Comparison of ENCODE assay signal across 29 cellular contexts in the genomic region with DNA sequence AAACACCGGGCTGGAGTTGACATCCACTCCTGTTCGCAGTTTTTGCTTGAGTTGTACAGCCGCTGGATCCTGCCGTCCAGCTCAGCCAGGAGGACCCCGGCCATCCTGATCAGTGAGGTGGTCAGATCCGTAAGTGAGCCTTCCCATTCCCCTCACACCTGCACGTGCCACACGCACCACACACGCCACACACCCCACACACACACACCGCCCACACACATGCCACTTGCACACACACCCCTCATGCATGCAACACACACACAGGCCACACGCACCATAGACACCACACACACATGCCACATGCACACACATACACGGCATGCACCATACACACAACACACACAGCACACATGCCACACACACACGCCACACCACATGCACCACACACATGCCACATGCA. TPM values are rescaled to one million over a fixed set of nuclear protein-coding genes. Genes with fewer than 3 reads are reported as not detected.
DNase-seq lines count a peak whose midpoint lies in the region; ATAC-seq, FAIRE-seq and TF ChIP-seq lines count a peak whose summit lies in the region.
"Had no signal": no experiment of that assay in that cellular context is flagged by ENCODE, and none has a peak within 500 bp of the region (broad histone marks: within the 10 kb centered on the region; RNA-seq: fewer than 3 reads in every experiment).

No MANE protein-coding gene starts in this region.

- H3K79me2 ChIP-seq in H9 (ENCODE audit: insufficient read depth, low read length) = no peaks in the 10 kb centered on the region
- H3K79me2 ChIP-seq in H1 (ENCODE audit: control insufficient read depth in 1 of 2, insufficient read depth in 2 of 2, low read length in 2 of 2) = no peaks in the 10 kb centered on the region

- peaks cover 0 to 2% (median 2%) of the 10 kb centered on the region in 3 donors for H3K27me3 Mint-ChIP-seq in CD14-positive monocyte (ENCODE audit: low read depth in 3 of 3)
- H3K27me3 Mint-ChIP-seq in H9 (ENCODE audit: low read depth) = peaks cover 3% of the 10 kb centered on the region; the same call in 1 of the 2 replicates
- H3K27me3 Mint-ChIP-seq: activated T-helper 17 cell treated with anti-CD3 and anti-CD28 coated beads, Interleukin-2, amount 50 U/mL, for 72 hours; effector memory CD8-positive, alpha-beta T cell; naive B cell had no signal

- H2BK20ac ChIP-seq in H9 (ENCODE audit: low read depth, low read length, poor library complexity, severe bottlenecking) (no peak overlapping the region), H1 (ENCODE audit: low read length) (no peak overlapping the region)

- H3K14ac ChIP-seq in H9 (ENCODE audit: insufficient read depth, low read length) = no peak overlapping the region
- no peak overlapping the region for H3K14ac ChIP-seq in H1 (ENCODE audit: insufficient read length)
- peak overlapping the region; percentile 97 for H3K14ac ChIP-seq in neuronal stem cell (ENCODE audit: low read length)

- H2BK120ac ChIP-seq in H9 (ENCODE audit: low read depth, low read length, poor library complexity, severe bottlenecking) (no peak overlapping the region), H1 (replicated peaks; ENCODE audit: low read depth, low read length) (no peak overlapping the region), neuronal stem cell (ENCODE audit: low read depth, low read length) (no peak overlapping the region)

- H3K23me2 ChIP-seq in H9 (ENCODE audit: insufficient read length, low read depth, low read length, poor library complexity, severe bottlenecking) (no peaks in the 10 kb centered on the region), H1 (ENCODE audit: low read depth, low read length) (no peaks in the 10 kb centered on the region; the same call in 1 of the 2 replicates)

- no peak overlapping the region for H3K4me3 Mint-ChIP-seq in CD14-positive monocyte
- no peak overlapping the region for H3K4me3 Mint-ChIP-seq in H9
- H3K4me3 Mint-ChIP-seq: activated T-helper 17 cell treated with anti-CD3 and anti-CD28 coated beads, Interleukin-2, amount 50 U/mL, for 72 hours; effector memory CD8-positive, alpha-beta T cell; mesothelial cell of epicardium had no signal

- H2BK12ac ChIP-seq in H9 (ENCODE audit: insufficient read length, low read depth, low read length) = no peak overlapping the region
- no peak overlapping the region for H2BK12ac ChIP-seq in H1 (ENCODE audit: low read depth, low read length)
- H2BK12ac ChIP-seq in neuronal stem cell (ENCODE audit: low read length) = no peak overlapping the region

- H3K79me1 ChIP-seq in H9 (ENCODE audit: insufficient read depth, low read depth, low read length, poor library complexity, severe bottlenecking) (no peaks in the 10 kb centered on the region), H1 (ENCODE audit: low read depth, low read length) (no peaks in the 10 kb centered on the region; the same call in 1 of the 2 replicates), neuronal stem cell (ENCODE audit: low read depth, low read length) (peaks cover 5% of the 10 kb centered on the region)

- H2BK5ac ChIP-seq in H9 (ENCODE audit: insufficient read length, low read length) (no peak overlapping the region), H1 (ENCODE audit: low read depth, low read length) (peak overlapping the region; percentile 3; the same call in 1 of the 2 replicates), neuronal stem cell (ENCODE audit: low read length) (no peak overlapping the region)

- H3K4ac ChIP-seq in H9 (ENCODE audit: low read depth, low read length) (no peak overlapping the region), H1 (replicated peaks; ENCODE audit: insufficient read length, low read depth, low read length) (peak overlapping the region; percentile 97), neuronal stem cell (ENCODE audit: low read length) (no peak overlapping the region)

- no peak for TF ChIP-seq CTCF in CD14-positive monocyte (IDR thresholded peaks at IDR 0.05)
- no peak for TF ChIP-seq CTCF in H9 (conservative IDR thresholded peaks at IDR 0.05)
- no peak for TF ChIP-seq CTCF in H1 (IDR thresholded peaks at IDR 0.05; ENCODE audit: control extremely low read depth in 1 of 3, insufficient read depth in 1 of 3, low read depth in 1 of 3, low read length in 3 of 3)
- TF ChIP-seq CTCF in right atrium auricular region (IDR thresholded peaks at IDR 0.05) = no peak

- H4K5ac ChIP-seq in H9 (ENCODE audit: insufficient read length, low read depth, low read length) = no peak overlapping the region
- H4K5ac ChIP-seq in H1 (ENCODE audit: insufficient read length, low read depth, low read length) = no peak overlapping the region

- no peak overlapping the region for H3K18ac ChIP-seq in H9 (ENCODE audit: insufficient read length, low read depth, low read length)
- no peak overlapping the region for H3K18ac ChIP-seq in H1 (ENCODE audit: extremely low read depth, low read length)
- H3K18ac ChIP-seq in neuronal stem cell (ENCODE audit: low read length) = no peak overlapping the region

- no peak overlapping the region for H3T11ph ChIP-seq in H9 (ENCODE audit: low read length)

- H4K91ac ChIP-seq in H9 (ENCODE audit: insufficient read length, low read depth, low read length) (no peak overlapping the region), H1 (replicated peaks; ENCODE audit: insufficient read length, low read length) (no peak overlapping the region), neuronal stem cell (ENCODE audit: low read depth, low read length, poor library complexity) (peak overlapping the region; percentile 57)

- no peak for TF ChIP-seq RAD21 in H1 (IDR thresholded peaks at IDR 0.05 in 1 of 2, conservative IDR thresholded peaks at IDR 0.05 in 1 of 2; ENCODE audit: low read depth in 2 of 2, low read length in 2 of 2)

- H3K23ac ChIP-seq in H9 (ENCODE audit: insufficient read length, low read depth, low read length) (no peak overlapping the region), H1 (ENCODE audit: insufficient read length) (no peak overlapping the region), neuronal stem cell (ENCODE audit: low read depth, low read length, poor library complexity) (peak overlapping the region; percentile 93)

- H3K36me3 Mint-ChIP-seq in CD14-positive monocyte (peaks cover 64 to 72% of the 10 kb centered on the region in 2 donors), H9 (ENCODE audit: insufficient read depth in 1 of 3, low read depth in 3 of 3) (peaks cover 57 to 75% (median 68%) of the 10 kb centered on the region in 3 experiments)

- no peak for FAIRE-seq in H1 (lab: Jason Lieb, UNC)

- DNase-seq in CD14-positive monocyte (ENCODE audit: low spot score) = no peak
- DNase-seq in H9 = no peak
- DNase-seq in H1 (ENCODE audit: low read depth in 1 of 2, low spot score in 2 of 2) = no peak
- DNase-seq in neuronal stem cell (ENCODE audit: low spot score) = no peak
- no peak for DNase-seq in right atrium auricular region (ENCODE audit: low spot score)
- DNase-seq: ACHN; activated CD4-positive, alpha-beta T cell treated with anti-CD3 and anti-CD28 coated beads, Interleukin-2, amount 50 U/mL, for 1 hour; activated naive CD4-positive, alpha-beta T cell treated with anti-CD3 and anti-CD28 coated beads, Interleukin-2, amount 50 U/mL, for 16 hours; BE2C; cortex of kidney; effector memory CD8-positive, alpha-beta T cell; GOT3; hippocampal formation; KG1; MM.1S; naive B cell; NCI-H1417 treated with DMSO at 0.1 percent for 48 hours; stimulated activated CD4-positive, alpha-beta T cell treated with anti-CD3 and anti-CD28 coated beads, Interleukin-1b, Interleukin-23, amount 100 ng/mL, for 48 hours; stimulated activated CD8-positive, alpha-beta memory T cell treated with anti-CD3 and anti-CD28 coated beads, Interleukin-4, amount 100 ng/mL, for 48 hours; stomach; thyroid gland had no signal

- H3K9ac ChIP-seq in H9 (ENCODE audit: extremely low read depth, insufficient read length, low read length) (no peak overlapping the region), H1 (replicated peaks in 1 of 4; ENCODE audit: extremely low read depth in 1 of 4, low read depth in 3 of 4, low read length in 3 of 4) (no peak overlapping the region), neuronal stem cell (ENCODE audit: low read depth, low read length, poor library complexity) (peak overlapping the region; percentile 74)

- no peak for ATAC-seq in HG03159 (IDR thresholded peaks at IDR 0.05; ENCODE audit: unreplicated experiment)
- ATAC-seq in HG03521 (IDR thresholded peaks at IDR 0.05; ENCODE audit: unreplicated experiment) = no peak
- ATAC-seq: activated T-helper 17 cell treated with anti-CD3 and anti-CD28 coated beads, Interleukin-2, amount 50 U/mL, for 72 hours; effector memory CD8-positive, alpha-beta T cell had no signal

- H4K20me1 ChIP-seq in H9 (ENCODE audit: control insufficient read depth, insufficient read depth, insufficient read length) = peaks cover 5% of the 10 kb centered on the region
- H4K20me1 ChIP-seq in H1 (replicated peaks in 1 of 2; ENCODE audit: control insufficient read depth in 1 of 2, insufficient read depth in 2 of 2, low read length in 2 of 2) = peaks cover 15 to 22% of the 10 kb centered on the region in 2 experiments

- no peak overlapping the region for H3K56ac ChIP-seq in H9 (ENCODE audit: insufficient read length, low read depth, low read length)
- no peak overlapping the region for H3K56ac ChIP-seq in H1 (replicated peaks; ENCODE audit: insufficient read length, low read depth, low read length)

- no peak overlapping the region for H3K27ac ChIP-seq in H9 (ENCODE audit: insufficient read length, low read depth, low read length)
- H3K27ac ChIP-seq in H1 (ENCODE audit: low read depth, low read length) = no peak overlapping the region
- no peak overlapping the region for H3K27ac ChIP-seq in neuronal stem cell (replicated peaks; ENCODE audit: low read length)
- no peak overlapping the region for H3K27ac ChIP-seq in right atrium auricular region
- H3K27ac ChIP-seq: ascending aorta, cardiac muscle cell, stomach, thyroid gland, VCaP had no signal

- H3K27ac Mint-ChIP-seq in CD14-positive monocyte (peak overlapping the region in 4 of 7 donors; percentile 3 to 62 (median 33)), H9 (peak overlapping the region in 2 of 3 experiments; percentile 11 to 56; a peak in 3 of 7 replicates)
- H3K27ac Mint-ChIP-seq: activated T-helper 17 cell treated with anti-CD3 and anti-CD28 coated beads, Interleukin-2, amount 50 U/mL, for 72 hours; mesothelial cell of epicardium had no signal

- CTCF ChIA-PET in H1 (lab: Charles Lee; ENCODE audit: partially characterized antibody) = no interaction called here

- H2AFZ ChIP-seq in H9 (ENCODE audit: low read length) (no peak overlapping the region), H1 (ENCODE audit: low read length) (no peak overlapping the region), neuronal stem cell (ENCODE audit: low read length) (no peak overlapping the region)

- intact Hi-C loops in CD14-positive monocyte (cut with micrococcal nuclease) = loop anchor here in 1 of 2 donors (5.0 kb wide), 2 partner anchors 37 to 63 kb away; partner anchors contain the start of gene RGS12

- TF ChIP-seq POLR2A in H1 (IDR thresholded peaks at IDR 0.05; ENCODE audit: control extremely low read depth in 1 of 2, low read depth in 2 of 2, low read length in 2 of 2) = no peak

- H3K4me1 Mint-ChIP-seq in CD14-positive monocyte = peaks cover 35% of the 10 kb centered on the region
- H3K4me1 Mint-ChIP-seq in H9 = no peaks in the 10 kb centered on the region
- H3K4me1 Mint-ChIP-seq: mesothelial cell of epicardium had no signal

- H3K9me3 ChIP-seq in H9 (ENCODE audit: control insufficient read depth, low read depth, low read length) (no peaks in the 10 kb centered on the region), H1 (ENCODE audit: insufficient read depth in 2 of 2, low read depth in 1 of 2, low read length in 1 of 2) (peaks cover 0 to 3% of the 10 kb centered on the region in 2 experiments; a peak in 1 of 4 replicates), neuronal stem cell (replicated peaks in 1 of 2; ENCODE audit: control insufficient read depth in 2 of 2, insufficient read depth in 1 of 2, low read depth in 1 of 2, low read length in 2 of 2) (peaks cover 0 to 11% of the 10 kb centered on the region in 2 donors), right atrium auricular region (no peaks in the 10 kb centered on the region)
- H3K9me3 ChIP-seq: ascending aorta, BE2C, stomach, thyroid gland had no signal

- WGBS in H9 (ENCODE audit: extremely low coverage, insufficient read length, low lambda C conversion rate) = no CpG with 5 or more reads among the region's 13 CpGs
- WGBS in H1 (ENCODE audit: extremely low coverage in 1 of 2, insufficient coverage in 1 of 2, insufficient read length in 1 of 2, insufficient replicate concordance in 2 of 2, low coverage in 1 of 2, low lambda C conversion rate in 2 of 2, missing lambda C conversion rate in 1 of 2), 2 experiments = 91% methylated on average over 13 of the region's 13 CpGs; no CpG with 5 or more reads in 1 of the 2 experiments
- WGBS in neuronal stem cell (ENCODE audit: extremely low coverage in 2 of 2, insufficient read length in 2 of 2, insufficient replicate concordance in 1 of 2), 2 donors = no CpG with 5 or more reads among the region's 13 CpGs

- H3K4me1 ChIP-seq in H9 (ENCODE audit: insufficient read depth, low read length) = no peaks in the 10 kb centered on the region
- H3K4me1 ChIP-seq in H1 (replicated peaks in 1 of 4; ENCODE audit: control insufficient read depth in 3 of 4, insufficient read depth in 4 of 4, low read length in 3 of 4) = no peaks in the 10 kb centered on the region
- H3K4me1 ChIP-seq in neuronal stem cell (ENCODE audit: control insufficient read depth in 2 of 2, insufficient read depth in 1 of 2, low read depth in 1 of 2, low read length in 2 of 2) = no peaks in the 10 kb centered on the region
- H3K4me1 ChIP-seq in right atrium auricular region = no peaks in the 10 kb centered on the region
- H3K4me1 ChIP-seq: ascending aorta, thyroid gland had no signal

- H3K27me3 ChIP-seq in H9 (ENCODE audit: insufficient read depth, low read length) = no peaks in the 10 kb centered on the region
- no peaks in the 10 kb centered on the region for H3K27me3 ChIP-seq in H1 (replicated peaks in 1 of 4; ENCODE audit: control insufficient read depth in 3 of 4, extremely low read depth in 1 of 4, insufficient read depth in 3 of 4, low read length in 3 of 4)
- peaks cover 0 to 2% (median 0%) of the 10 kb centered on the region in 3 experiments for H3K27me3 ChIP-seq in neuronal stem cell (ENCODE audit: control insufficient read depth in 3 of 3, insufficient read depth in 3 of 3, low read depth in 1 of 3, low read length in 3 of 3)
- H3K27me3 ChIP-seq in right atrium auricular region = no peaks in the 10 kb centered on the region
- H3K27me3 ChIP-seq: ascending aorta, BE2C, cardiac muscle cell, stomach, thyroid gland had no signal

- no peak overlapping the region for H3K4me3 ChIP-seq in H1 (ENCODE audit: extremely low read depth in 1 of 4, insufficient read depth in 2 of 4, low read depth in 3 of 4, low read length in 4 of 4)
- H3K4me3 ChIP-seq in neuronal stem cell (ENCODE audit: low read length in 2 of 2) = peak overlapping the region in 1 of 2 donors; percentile 70
- H3K4me3 ChIP-seq in right atrium auricular region = no peak overlapping the region
- H3K4me3 ChIP-seq: ascending aorta, cardiac muscle cell, smooth muscle cell, stomach, thyroid gland had no signal

- H2BK15ac ChIP-seq in H9 (ENCODE audit: low read depth, low read length) (no peak overlapping the region), H1 (ENCODE audit: low read length) (no peak overlapping the region), neuronal stem cell (ENCODE audit: low read length) (no peak overlapping the region)

- peaks cover 0 to 4% (median 0%) of the 10 kb centered on the region in 7 donors for H3K9me3 Mint-ChIP-seq in CD14-positive monocyte
- peaks cover 3 to 7% of the 10 kb centered on the region in 2 experiments; a peak in 3 of 5 replicates for H3K9me3 Mint-ChIP-seq in H9
- H3K9me3 Mint-ChIP-seq: activated T-helper 17 cell treated with anti-CD3 and anti-CD28 coated beads, Interleukin-2, amount 50 U/mL, for 72 hours; effector memory CD8-positive, alpha-beta T cell; mesothelial cell of epicardium; naive B cell had no signal

- H3K4me2 ChIP-seq in H9 (ENCODE audit: insufficient read depth, insufficient read length, low read length) = no peak overlapping the region
- no peak overlapping the region for H3K4me2 ChIP-seq in H1 (ENCODE audit: insufficient read depth in 1 of 2, low read depth in 2 of 2, low read length in 2 of 2)
- no peak overlapping the region for H3K4me2 ChIP-seq in neuronal stem cell (ENCODE audit: insufficient read depth, low read length, poor library complexity, severe bottlenecking)
- H3K4me2 ChIP-seq: smooth muscle cell had no signal

- peak overlapping the region; percentile 27 for H4K8ac ChIP-seq in H9 (replicated peaks; ENCODE audit: insufficient read length, low read depth, low read length)
- no peak overlapping the region for H4K8ac ChIP-seq in H1 (ENCODE audit: extremely low read depth, insufficient read depth, low read length)
- no peak overlapping the region for H4K8ac ChIP-seq in neuronal stem cell (ENCODE audit: low read depth, low read length)

- H3K36me3 ChIP-seq in H1 (ENCODE audit: control insufficient read depth in 2 of 4, insufficient read depth in 4 of 4, low read length in 3 of 4) (peaks cover 30 to 58% (median 53%) of the 10 kb centered on the region in 4 experiments), neuronal stem cell (replicated peaks in 1 of 2; ENCODE audit: control insufficient read depth in 2 of 2, insufficient read depth in 2 of 2, low read length in 2 of 2) (peaks cover 59 to 93% of the 10 kb centered on the region in 2 donors), right atrium auricular region (peaks cover 63% of the 10 kb centered on the region)

- POLR2A ChIA-PET in H1 (lab: Charles Lee; ENCODE audit: partially characterized antibody) = no interaction called here

- H2AK5ac ChIP-seq in H9 (ENCODE audit: insufficient read length, low read length) (no peak overlapping the region), H1 (ENCODE audit: low read depth, low read length) (no peak overlapping the region), neuronal stem cell (ENCODE audit: low read depth, low read length) (no peak overlapping the region)

- TF ChIP-seq EP300 in H1 (IDR thresholded peaks at IDR 0.05; ENCODE audit: borderline replicate concordance in 1 of 2, low read depth in 2 of 2, low read length in 2 of 2) = no peak

RNA-seq across cellular contexts. Expression of gene MSANTD1, which starts 20.1 kb away (rescaled TPM):
- polyA plus RNA-seq in CD14-positive monocyte = not detected
- 0.83 and 0.86 TPM in 2 replicates for total RNA-seq in H9 (2021)
- total RNA-seq in H1 (2021; fragmentation: NEBNext Ultra II Directional; extraction: Animal tissue kit (Norgen Biotek cat#: 25700)) = 0.45 and 0.78 TPM in 2 replicates
- polyA plus RNA-seq in H1 (2011; rRNA removed) = 0.23 and 0.39 TPM in 2 replicates
- polyA plus RNA-seq in H1 (2011; cell fraction: cytosol; rRNA removed) = 0.28 TPM
- polyA plus RNA-seq in H1 (2011; cell fraction: nucleus; rRNA removed) = 1.7 TPM
- 0.15 to 0.43 TPM (median 0.34 TPM) in 4 replicates for polyA plus RNA-seq in H1 (2012, experiment 1 of 2)
- not detected for polyA plus RNA-seq in H1 (2012, experiment 2 of 2)
- polyA plus RNA-seq in H1 (2013, experiment 1 of 2) = 0.22 TPM
- polyA plus RNA-seq in H1 (2013, experiment 2 of 2) = 0.15 TPM
- polyA minus RNA-seq in H1 (2011; rRNA and poly(A)+ RNA removed) = 0.12 and 0.28 TPM in 2 replicates
- polyA minus RNA-seq in H1 (2011; cell fraction: cytosol; rRNA and poly(A)+ RNA removed) = not detected
- 1.6 TPM for polyA minus RNA-seq in H1 (2011; cell fraction: nucleus; rRNA and poly(A)+ RNA removed)
- polyA plus RNA-seq in neuronal stem cell (2013, experiment 1 of 2) = 0.13 TPM
- 0.12 TPM for polyA plus RNA-seq in neuronal stem cell (2013, experiment 2 of 2)
- not detected for total RNA-seq in right atrium auricular region
- total RNA-seq: ascending aorta had no signal
